In the genomic region with DNA sequence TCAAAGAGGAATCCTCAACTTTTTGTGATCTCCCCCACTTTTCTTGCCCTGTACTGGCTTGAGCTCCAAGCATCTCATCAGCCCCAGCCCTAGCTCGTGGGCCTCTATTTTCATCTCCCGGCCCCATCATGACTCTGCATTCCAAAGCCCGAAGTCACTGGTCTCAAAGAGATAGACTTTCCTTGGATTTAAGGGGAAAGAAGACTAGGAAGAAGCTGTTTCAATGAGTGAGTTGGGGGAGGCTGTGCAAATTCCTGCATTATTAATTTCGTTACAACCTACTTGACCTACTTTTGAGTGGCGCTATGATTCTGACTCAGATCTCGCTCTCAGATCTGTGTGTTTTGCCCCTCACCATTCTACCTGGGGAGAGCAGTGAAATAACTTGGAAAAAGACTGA, we compare ENCODE assay signal across 11 cellular contexts.
DNase-seq lines count a peak whose midpoint lies in the region; ATAC-seq, FAIRE-seq and TF ChIP-seq lines count a peak whose summit lies in the region.
"Had no signal": no experiment of that assay in that cellular context is flagged by ENCODE, and none has a peak within 500 bp of the region (broad histone marks: within the 10 kb centered on the region; RNA-seq: fewer than 3 reads in every experiment).

No MANE protein-coding gene starts in this region.

- WGBS in H1 (ENCODE audit: extremely low coverage in 1 of 2, insufficient coverage in 1 of 2, insufficient read length in 1 of 2, insufficient replicate concordance in 2 of 2, low coverage in 1 of 2, low lambda C conversion rate in 2 of 2, missing lambda C conversion rate in 1 of 2), 2 experiments, result 80% methylated on average over 6 of the region's 6 CpGs; no CpG with 5 or more reads in 1 of the 2 experiments
- WGBS in neuronal stem cell (ENCODE audit: extremely low coverage in 2 of 2, insufficient read length in 2 of 2, insufficient replicate concordance in 1 of 2), 2 donors, result no CpG with 5 or more reads among the region's 6 CpGs

- H3K4me2 ChIP-seq in H1 (ENCODE audit: insufficient read depth in 1 of 2, low read depth in 2 of 2, low read length in 2 of 2) (no peak overlapping the region), neuronal stem cell (ENCODE audit: insufficient read depth, low read length, poor library complexity, severe bottlenecking) (no peak overlapping the region)

- peaks cover 2% of the 10 kb centered on the region for H3K9me3 Mint-ChIP-seq in activated CD8-positive, alpha-beta memory T cell treated with anti-CD3 and anti-CD28 coated beads, Interleukin-2, amount 10 ng/mL, durations not matched to agents 7 days and 5 days (ENCODE audit: low read depth)
- H3K9me3 Mint-ChIP-seq in natural killer cell, result no peaks in the 10 kb centered on the region

- no peak for FAIRE-seq in H1 (lab: Jason Lieb, UNC)

- H4K91ac ChIP-seq in H1 (replicated peaks; ENCODE audit: insufficient read length, low read length) (no peak overlapping the region), neuronal stem cell (ENCODE audit: low read depth, low read length, poor library complexity) (no peak overlapping the region)

- H3K9me3 ChIP-seq in H1 (ENCODE audit: insufficient read depth in 2 of 2, low read depth in 1 of 2, low read length in 1 of 2), result no peaks in the 10 kb centered on the region
- H3K9me3 ChIP-seq in neuronal stem cell (replicated peaks in 1 of 2; ENCODE audit: control insufficient read depth in 2 of 2, insufficient read depth in 1 of 2, low read depth in 1 of 2, low read length in 2 of 2), result peaks cover 0 to 2% of the 10 kb centered on the region in 2 donors
- H3K9me3 ChIP-seq in right atrium auricular region, result no peaks in the 10 kb centered on the region

- H3K79me1 ChIP-seq in H1 (ENCODE audit: low read depth, low read length), result no peaks in the 10 kb centered on the region
- no peaks in the 10 kb centered on the region for H3K79me1 ChIP-seq in neuronal stem cell (ENCODE audit: low read depth, low read length)

- no peaks in the 10 kb centered on the region for H4K20me1 ChIP-seq in H1 (replicated peaks in 1 of 2; ENCODE audit: control insufficient read depth in 1 of 2, insufficient read depth in 2 of 2, low read length in 2 of 2)

- H2AFZ ChIP-seq in H1 (ENCODE audit: low read length) (peak overlapping the region; percentile 85), neuronal stem cell (ENCODE audit: low read length) (peak overlapping the region; percentile 60)

- H3K27me3 ChIP-seq in H1 (replicated peaks in 1 of 4; ENCODE audit: control insufficient read depth in 3 of 4, extremely low read depth in 1 of 4, insufficient read depth in 3 of 4, low read length in 3 of 4) (no peaks in the 10 kb centered on the region), neuronal stem cell (ENCODE audit: control insufficient read depth in 3 of 3, insufficient read depth in 3 of 3, low read depth in 1 of 3, low read length in 3 of 3) (no peaks in the 10 kb centered on the region), right atrium auricular region (no peaks in the 10 kb centered on the region)

- H2BK15ac ChIP-seq in H1 (ENCODE audit: low read length), result no peak overlapping the region
- H2BK15ac ChIP-seq in neuronal stem cell (ENCODE audit: low read length), result no peak overlapping the region

- ATAC-seq in activated CD8-positive, alpha-beta memory T cell treated with anti-CD3 and anti-CD28 coated beads, Interleukin-2, amount 10 ng/mL, durations not matched to agents 7 days and 5 days, result no peak
- ATAC-seq in natural killer cell, result no peak
- ATAC-seq: activated naive CD4-positive, alpha-beta T cell treated with anti-CD3 and anti-CD28 coated beads, Interleukin-2, amount 50 U/mL, for 72 hours had no signal

- no peak overlapping the region for H2BK120ac ChIP-seq in H1 (replicated peaks; ENCODE audit: low read depth, low read length)
- H2BK120ac ChIP-seq in neuronal stem cell (ENCODE audit: low read depth, low read length), result no peak overlapping the region

- H3K4me3 ChIP-seq in H1 (ENCODE audit: extremely low read depth in 1 of 4, insufficient read depth in 2 of 4, low read depth in 3 of 4, low read length in 4 of 4) (no peak overlapping the region), neuronal stem cell (ENCODE audit: low read length in 2 of 2) (no peak overlapping the region), right atrium auricular region (no peak overlapping the region)

- H3K36me3 Mint-ChIP-seq in activated CD8-positive, alpha-beta memory T cell treated with anti-CD3 and anti-CD28 coated beads, Interleukin-2, amount 10 ng/mL, durations not matched to agents 7 days and 5 days, result peaks cover 3% of the 10 kb centered on the region
- no peaks in the 10 kb centered on the region for H3K36me3 Mint-ChIP-seq in natural killer cell
- H3K36me3 Mint-ChIP-seq: activated naive CD4-positive, alpha-beta T cell treated with anti-CD3 and anti-CD28 coated beads, Interleukin-2, amount 50 U/mL, for 72 hours had no signal

- H4K8ac ChIP-seq in H1 (ENCODE audit: extremely low read depth, insufficient read depth, low read length) (no peak overlapping the region), neuronal stem cell (ENCODE audit: low read depth, low read length) (no peak overlapping the region)

- H3K18ac ChIP-seq in H1 (ENCODE audit: extremely low read depth, low read length) (no peak overlapping the region), neuronal stem cell (ENCODE audit: low read length) (no peak overlapping the region)

- DNase-seq in AG08395 (ENCODE audit: low spot score) (peak; percentile 65), M059J (ENCODE audit: low read depth) (peak; percentile 85), H1 (ENCODE audit: low read depth in 1 of 2, low spot score in 2 of 2) (no peak), neuronal stem cell (ENCODE audit: low spot score) (no peak), ecto neural progenitor cell (ENCODE audit: low spot score) (no peak), right atrium auricular region (ENCODE audit: low spot score) (no peak), natural killer cell (no peak)
- DNase-seq in activated CD8-positive, alpha-beta memory T cell treated with anti-CD3 and anti-CD28 coated beads, Interleukin-2, amount 10 ng/mL, durations not matched to agents 7 days and 5 days, result no peak
- DNase-seq: GF-D8, midbrain had no signal

- H3K14ac ChIP-seq in H1 (ENCODE audit: insufficient read length) (no peak overlapping the region), neuronal stem cell (ENCODE audit: low read length) (no peak overlapping the region)

- H3K4ac ChIP-seq in H1 (replicated peaks; ENCODE audit: insufficient read length, low read depth, low read length) (no peak overlapping the region), neuronal stem cell (ENCODE audit: low read length) (no peak overlapping the region)

- H3K79me2 ChIP-seq in H1 (ENCODE audit: control insufficient read depth in 1 of 2, insufficient read depth in 2 of 2, low read length in 2 of 2), result no peaks in the 10 kb centered on the region

- TF ChIP-seq RAD21 in H1 (IDR thresholded peaks at IDR 0.05 in 1 of 2, conservative IDR thresholded peaks at IDR 0.05 in 1 of 2; ENCODE audit: low read depth in 2 of 2, low read length in 2 of 2), result no peak

- H4K5ac ChIP-seq in H1 (ENCODE audit: insufficient read length, low read depth, low read length), result no peak overlapping the region

- TF ChIP-seq CTCF in H1 (IDR thresholded peaks at IDR 0.05; ENCODE audit: control extremely low read depth in 1 of 3, insufficient read depth in 1 of 3, low read depth in 1 of 3, low read length in 3 of 3) (no peak), right atrium auricular region (IDR thresholded peaks at IDR 0.05) (no peak), natural killer cell (IDR thresholded peaks at IDR 0.05) (no peak)

- H2BK12ac ChIP-seq in H1 (ENCODE audit: low read depth, low read length) (no peak overlapping the region), neuronal stem cell (ENCODE audit: low read length) (no peak overlapping the region)

- H3K4me1 Mint-ChIP-seq in activated CD8-positive, alpha-beta memory T cell treated with anti-CD3 and anti-CD28 coated beads, Interleukin-2, amount 10 ng/mL, durations not matched to agents 7 days and 5 days, result peaks cover 9% of the 10 kb centered on the region
- H3K4me1 Mint-ChIP-seq in natural killer cell, result no peaks in the 10 kb centered on the region

- POLR2A ChIA-PET in H1 (lab: Charles Lee; ENCODE audit: partially characterized antibody), result interaction anchor here (0.6 kb wide), 1 partner anchor 321 kb away, joined by 3 read pairs; no protein-coding TSS in a partner anchor

- no peak overlapping the region for H2BK20ac ChIP-seq in H1 (ENCODE audit: low read length)

- H3K4me1 ChIP-seq in H1 (replicated peaks in 1 of 4; ENCODE audit: control insufficient read depth in 3 of 4, insufficient read depth in 4 of 4, low read length in 3 of 4) (peaks cover 0 to 7% (median 3%) of the 10 kb centered on the region in 4 experiments; a peak in 4 of 7 replicates), neuronal stem cell (ENCODE audit: control insufficient read depth in 2 of 2, insufficient read depth in 1 of 2, low read depth in 1 of 2, low read length in 2 of 2) (peaks cover 13 to 34% of the 10 kb centered on the region in 2 donors), right atrium auricular region (peaks cover 0 to 56% of the 10 kb centered on the region in 2 donors)

- H3K36me3 ChIP-seq in H1 (ENCODE audit: control insufficient read depth in 2 of 4, insufficient read depth in 4 of 4, low read length in 3 of 4) (no peaks in the 10 kb centered on the region), neuronal stem cell (replicated peaks in 1 of 2; ENCODE audit: control insufficient read depth in 2 of 2, insufficient read depth in 2 of 2, low read length in 2 of 2) (no peaks in the 10 kb centered on the region), right atrium auricular region (no peaks in the 10 kb centered on the region)

- H3K23me2 ChIP-seq in H1 (ENCODE audit: low read depth, low read length), result peaks cover 1% of the 10 kb centered on the region; the same call in 1 of the 2 replicates

- H2BK5ac ChIP-seq in H1 (ENCODE audit: low read depth, low read length) (no peak overlapping the region), neuronal stem cell (ENCODE audit: low read length) (no peak overlapping the region)

- TF ChIP-seq EP300 in H1 (IDR thresholded peaks at IDR 0.05; ENCODE audit: borderline replicate concordance in 1 of 2, low read depth in 2 of 2, low read length in 2 of 2), result no peak

- intact Hi-C loops in natural killer cell (cut with micrococcal nuclease), result no loop called here

- H2AK5ac ChIP-seq in H1 (ENCODE audit: low read depth, low read length) (no peak overlapping the region), neuronal stem cell (ENCODE audit: low read depth, low read length) (no peak overlapping the region)

- CTCF ChIA-PET in H1 (lab: Charles Lee; ENCODE audit: partially characterized antibody), result interaction anchor here (0.7 kb wide), 1 partner anchor 9 kb away, joined by 3 read pairs; no protein-coding TSS in a partner anchor
- CTCF ChIA-PET in activated CD8-positive, alpha-beta memory T cell treated with anti-CD3 and anti-CD28 coated beads, Interleukin-2, amount 10 ng/mL, durations not matched to agents 7 days and 5 days (lab: Charles Lee), result no interaction called here

- no peak overlapping the region for H3K56ac ChIP-seq in H1 (replicated peaks; ENCODE audit: insufficient read length, low read depth, low read length)

- H3K27ac Mint-ChIP-seq in activated CD8-positive, alpha-beta memory T cell treated with anti-CD3 and anti-CD28 coated beads, Interleukin-2, amount 10 ng/mL, durations not matched to agents 7 days and 5 days, result no peak overlapping the region
- no peak overlapping the region for H3K27ac Mint-ChIP-seq in natural killer cell
- H3K27ac Mint-ChIP-seq: activated naive CD4-positive, alpha-beta T cell treated with anti-CD3 and anti-CD28 coated beads, Interleukin-2, amount 50 U/mL, for 72 hours had no signal

- H3K23ac ChIP-seq in H1 (ENCODE audit: insufficient read length) (no peak overlapping the region), neuronal stem cell (ENCODE audit: low read depth, low read length, poor library complexity) (no peak overlapping the region)

- no peaks in the 10 kb centered on the region for H3K27me3 Mint-ChIP-seq in activated CD8-positive, alpha-beta memory T cell treated with anti-CD3 and anti-CD28 coated beads, Interleukin-2, amount 10 ng/mL, durations not matched to agents 7 days and 5 days
- H3K27me3 Mint-ChIP-seq in natural killer cell (ENCODE audit: low read depth in 2 of 2), result no peaks in the 10 kb centered on the region

- TF ChIP-seq POLR2A in H1 (IDR thresholded peaks at IDR 0.05; ENCODE audit: control extremely low read depth in 1 of 2, low read depth in 2 of 2, low read length in 2 of 2), result no peak

- H3K9ac ChIP-seq in H1 (replicated peaks in 1 of 4; ENCODE audit: extremely low read depth in 1 of 4, low read depth in 3 of 4, low read length in 3 of 4), result no peak overlapping the region
- H3K9ac ChIP-seq in neuronal stem cell (ENCODE audit: low read depth, low read length, poor library complexity), result no peak overlapping the region

- no peak overlapping the region for H3K4me3 Mint-ChIP-seq in activated CD8-positive, alpha-beta memory T cell treated with anti-CD3 and anti-CD28 coated beads, Interleukin-2, amount 10 ng/mL, durations not matched to agents 7 days and 5 days
- no peak overlapping the region for H3K4me3 Mint-ChIP-seq in natural killer cell

- no peak overlapping the region for H3K27ac ChIP-seq in H1 (ENCODE audit: low read depth, low read length)
- no peak overlapping the region for H3K27ac ChIP-seq in neuronal stem cell (replicated peaks; ENCODE audit: low read length)
- H3K27ac ChIP-seq in right atrium auricular region, result peak overlapping the region in 1 of 2 donors; percentile 49

Comparison
In these comparisons a context has a peak if more than half of its experiments do, and no peak if none do; other contexts are left out.
1. DNase-seq: peak in AG08395 (single experiment) and M059J (single experiment); none in H1 (0 of 2), neuronal stem cell (single experiment), activated CD8-positive, alpha-beta memory T cell treated with anti-CD3 and anti-CD28 coated beads, Interleukin-2, amount 10 ng/mL, durations not matched to agents 7 days and 5 days (single experiment), ecto neural progenitor cell (single experiment), right atrium auricular region (single experiment) and natural killer cell (single experiment).